9 cellular contexts compared by ENCODE assay signal in genomic region chr17:880074-880870, GRCh38.
DNase-seq lines count a peak whose midpoint lies in the region; ATAC-seq, FAIRE-seq and TF ChIP-seq lines count a peak whose summit lies in the region.
"Had no signal": no experiment of that assay in that cellular context is flagged by ENCODE, and none has a peak within 500 bp of the region (broad histone marks: within the 10 kb centered on the region; RNA-seq: fewer than 3 reads in every experiment).

No MANE protein-coding gene starts in this region.

- intact Hi-C loops in left lung (cut with DNase I), result no loop called here

- no peaks in the 10 kb centered on the region for H3K27me3 ChIP-seq in Karpas-422 (ENCODE audit: low read length)
- H3K27me3 ChIP-seq in left lung, result no peaks in the 10 kb centered on the region
- no peaks in the 10 kb centered on the region for H3K27me3 ChIP-seq in thoracic aorta (replicated peaks; ENCODE audit: insufficient read depth)

- H3K9ac ChIP-seq in Karpas-422 (ENCODE audit: low read length), result no peak overlapping the region

- no peaks in the 10 kb centered on the region for H3K36me3 ChIP-seq in Karpas-422 (ENCODE audit: insufficient read depth, low read length)
- no peaks in the 10 kb centered on the region for H3K36me3 ChIP-seq in left lung
- no peaks in the 10 kb centered on the region for H3K36me3 ChIP-seq in thoracic aorta

- FAIRE-seq in GM19239 (lab: Jason Lieb, UNC), result no peak
- FAIRE-seq: islet of Langerhans had no signal

- H3K27ac ChIP-seq in Karpas-422 (ENCODE audit: low read length) (no peak overlapping the region), left lung (peak overlapping the region; percentile 57 to 77), thoracic aorta (peak overlapping the region; percentile 15 to 42)

- ATAC-seq in left lung (peak; percentile 3), thoracic aorta (ENCODE audit: insufficient number of reproducible peaks, low FRiP score, low read depth) (no peak), GM19328 (IDR thresholded peaks at IDR 0.05; ENCODE audit: unreplicated experiment) (no peak)

- H3K4me3 ChIP-seq in Karpas-422 (ENCODE audit: low read length), result no peak overlapping the region
- no peak overlapping the region for H3K4me3 ChIP-seq in left lung
- no peak overlapping the region for H3K4me3 ChIP-seq in thoracic aorta

- H3K4me1 ChIP-seq in Karpas-422 (ENCODE audit: low read length) (peaks cover 8% of the 10 kb centered on the region), left lung (peaks cover 24 to 40% of the 10 kb centered on the region in 2 donors), thoracic aorta (ENCODE audit: control insufficient read depth in 1 of 2, low read depth in 2 of 2) (peaks cover 4 to 46% of the 10 kb centered on the region in 2 donors)

- TF ChIP-seq CTCF in left lung (IDR thresholded peaks at IDR 0.05), result no peak
- TF ChIP-seq CTCF in thoracic aorta (IDR thresholded peaks at IDR 0.05), result no peak

- no peak overlapping the region for H2AFZ ChIP-seq in Karpas-422 (ENCODE audit: low read length)

- no peaks in the 10 kb centered on the region for H3K79me2 ChIP-seq in Karpas-422 (ENCODE audit: low read length)

- no peaks in the 10 kb centered on the region for H3K9me2 ChIP-seq in Karpas-422 (replicated peaks; ENCODE audit: insufficient read depth, low read length)

- DNase-seq in Karpas-422 (peak; percentile 37), dermis blood vessel endothelial cell (peak; percentile 91), left lung (no peak), thoracic aorta (ENCODE audit: low spot score) (no peak), GM19239 (ENCODE audit: insufficient read length, low spot score) (no peak), germinal center (ENCODE audit: low spot score) (no peak), NCI-H748 (lab: John Stamatoyannopoulos, UW; ENCODE audit: unreplicated experiment) (no peak)

- H3K9me3 ChIP-seq in Karpas-422 (ENCODE audit: low read length) (no peaks in the 10 kb centered on the region), left lung (no peaks in the 10 kb centered on the region), thoracic aorta (no peaks in the 10 kb centered on the region)

- H4K20me1 ChIP-seq in Karpas-422 (ENCODE audit: insufficient read depth, low read depth, low read length), result no peaks in the 10 kb centered on the region

- no peak overlapping the region for H3K4me2 ChIP-seq in Karpas-422 (ENCODE audit: low read depth, low read length, poor library complexity, severe bottlenecking)

Comparison
In these comparisons a context has a peak if more than half of its experiments do, and no peak if none do; other contexts are left out.
1. DNase-seq: peak in Karpas-422 (single experiment) and dermis blood vessel endothelial cell (single experiment); none in left lung (0 of 2), thoracic aorta (single experiment), GM19239 (single experiment), germinal center (single experiment) and NCI-H748 (single experiment).